ENCODE assay signal across 26 cellular contexts in the genomic region with DNA sequence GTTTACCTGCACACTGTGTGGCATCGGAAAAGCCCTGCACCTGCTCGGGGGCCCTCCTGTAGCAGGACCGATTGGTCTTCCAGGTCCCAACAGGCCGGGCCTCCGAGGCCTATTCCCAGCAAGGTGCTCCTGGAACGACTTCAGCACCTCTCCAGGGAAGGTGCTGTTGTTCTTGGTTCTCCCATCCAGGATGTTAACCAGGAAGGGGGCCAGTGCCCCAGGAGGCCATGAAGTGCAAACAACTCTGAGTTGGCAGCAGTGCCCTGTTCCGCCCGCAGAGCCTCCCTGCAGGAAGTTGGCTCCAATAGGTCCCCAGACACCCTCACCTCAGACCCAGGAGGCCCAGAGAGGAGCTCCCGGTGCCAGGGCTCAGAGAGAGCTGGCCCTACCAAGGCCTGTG.
A peak's percentile ranks its signal among the peaks of the same experiment; 100 is the strongest.
DNase-seq lines count a peak whose midpoint lies in the region; ATAC-seq and TF ChIP-seq lines count a peak whose summit lies in the region.
"Had no signal": no experiment of that assay in that cellular context is flagged by ENCODE, and none has a peak within 500 bp of the region (broad histone marks: within the 10 kb centered on the region; RNA-seq: fewer than 3 reads in every experiment).

No MANE protein-coding gene starts in this region.

- H2BK12ac ChIP-seq in neuronal stem cell (ENCODE audit: low read length): no peak overlapping the region

- no peak overlapping the region for H4K91ac ChIP-seq in neuronal stem cell (ENCODE audit: low read depth, low read length, poor library complexity)

- DNase-seq in activated CD8-positive, alpha-beta memory T cell treated with anti-CD3 and anti-CD28 coated beads, Interleukin-2, amount 50 U/mL, for 4 hours: peak; percentile 8
- no peak for DNase-seq in activated CD8-positive, alpha-beta memory T cell treated with anti-CD3 and anti-CD28 coated beads for 24 hours
- DNase-seq in WERI-Rb-1 (no peak), neuronal stem cell (ENCODE audit: low spot score) (no peak), thyroid gland (no peak)
- no peak for DNase-seq in stimulated activated CD4-positive, alpha-beta T cell treated with anti-CD3 and anti-CD28 coated beads, Interleukin-2, amount 100 ng/mL, for 48 hours
- DNase-seq: activated CD4-positive, alpha-beta T cell treated with anti-CD3 and anti-CD28 coated beads, Interleukin-2, amount 50 U/mL, for 48 hours; activated T-cell treated with anti-CD3 and anti-CD28 coated beads, Interleukin-2, amount 50 U/mL, for 4 hours; BE2C; cortex of kidney; DND-41; foreskin melanocyte; H7; Kasumi-1; NCI-H1092 treated with DMSO at 0.1 percent for 48 hours; NCI-H1930; NCI-H526; RPMI8226 had no signal

- no peaks in the 10 kb centered on the region for H4K20me1 ChIP-seq in BLaER1 treated with 17β-estradiol and CSF1 and Interleukin-3, amounts not matched to agents 10 nM and 100 nM

- peaks cover 2% of the 10 kb centered on the region for H3K79me1 ChIP-seq in neuronal stem cell (ENCODE audit: low read depth, low read length)

- H3K9me3 ChIP-seq in BLaER1 treated with 17β-estradiol and CSF1 and Interleukin-3, amounts not matched to agents 10 nM and 100 nM (replicated peaks in 1 of 11): peaks cover 0 to 10% (median 0%) of the 10 kb centered on the region in 11 experiments; a peak in 2 of 22 replicates
- H3K9me3 ChIP-seq in WERI-Rb-1 (ENCODE audit: severe bottlenecking) (peaks cover 7% of the 10 kb centered on the region), neuronal stem cell (replicated peaks in 1 of 2; ENCODE audit: control insufficient read depth in 2 of 2, insufficient read depth in 1 of 2, low read depth in 1 of 2, low read length in 2 of 2) (peaks cover 0 to 1% of the 10 kb centered on the region in 2 donors), thyroid gland (no peaks in the 10 kb centered on the region)
- H3K9me3 ChIP-seq: BE2C, esophagus muscularis mucosa, prostate gland had no signal

- H2BK120ac ChIP-seq in neuronal stem cell (ENCODE audit: low read depth, low read length): no peak overlapping the region

- H3K23ac ChIP-seq in neuronal stem cell (ENCODE audit: low read depth, low read length, poor library complexity): no peak overlapping the region

- H3K27ac ChIP-seq in BLaER1 treated with 17β-estradiol and CSF1 and Interleukin-3, amounts not matched to agents 10 nM and 100 nM: no peak overlapping the region
- 0 out of 2 replicates have a peak overlapping the region, but pooled peaks have one; percentile 4 for H3K27ac ChIP-seq in WERI-Rb-1
- H3K27ac ChIP-seq in neuronal stem cell (replicated peaks; ENCODE audit: low read length): no peak overlapping the region
- H3K27ac ChIP-seq in thyroid gland: no peak overlapping the region
- H3K27ac ChIP-seq: esophagus muscularis mucosa, hepatocyte, neural progenitor cell, prostate gland, SK-N-MC had no signal

- TF ChIP-seq CTCF in WERI-Rb-1 (IDR thresholded peaks at IDR 0.05; ENCODE audit: low read depth, low read length): no peak
- TF ChIP-seq CTCF in thyroid gland (IDR thresholded peaks at IDR 0.05): no peak

- no peak for ATAC-seq in GM21390 (IDR thresholded peaks at IDR 0.05; ENCODE audit: unreplicated experiment)
- ATAC-seq: activated T-cell treated with anti-CD3 and anti-CD28 coated beads, Interleukin-2, amount 50 U/mL, for 4 hours had no signal

- no CpG with 5 or more reads among the region's 9 CpGs for WGBS in neuronal stem cell (ENCODE audit: extremely low coverage in 2 of 2, insufficient read length in 2 of 2, insufficient replicate concordance in 1 of 2), 2 donors
- WGBS in thyroid gland, 2 donors: 75 to 83% methylated on average over 9 of the region's 9 CpGs

- no peaks in the 10 kb centered on the region for H3K36me3 ChIP-seq in BLaER1 treated with 17β-estradiol and CSF1 and Interleukin-3, amounts not matched to agents 10 nM and 100 nM
- no peaks in the 10 kb centered on the region for H3K36me3 ChIP-seq in WERI-Rb-1
- no peaks in the 10 kb centered on the region for H3K36me3 ChIP-seq in neuronal stem cell (replicated peaks in 1 of 2; ENCODE audit: control insufficient read depth in 2 of 2, insufficient read depth in 2 of 2, low read length in 2 of 2)
- no peaks in the 10 kb centered on the region for H3K36me3 ChIP-seq in thyroid gland
- H3K36me3 ChIP-seq: BE2C, esophagus muscularis mucosa, neural progenitor cell, prostate gland had no signal

- no peak overlapping the region for H3K4me3 ChIP-seq in BLaER1 treated with 17β-estradiol and CSF1 and Interleukin-3, amounts not matched to agents 10 nM and 100 nM
- H3K4me3 ChIP-seq in WERI-Rb-1 (ENCODE audit: low read depth, low read length) (no peak overlapping the region), neuronal stem cell (ENCODE audit: low read length in 2 of 2) (no peak overlapping the region), thyroid gland (replicated peaks in 1 of 3) (no peak overlapping the region)
- H3K4me3 ChIP-seq: esophagus muscularis mucosa, hepatocyte, lung, neural progenitor cell, prostate gland, SK-N-MC had no signal

- H3K9ac ChIP-seq in BLaER1 treated with 17β-estradiol and CSF1 and Interleukin-3, amounts not matched to agents 10 nM and 100 nM: no peak overlapping the region
- no peak overlapping the region for H3K9ac ChIP-seq in neuronal stem cell (ENCODE audit: low read depth, low read length, poor library complexity)
- H3K9ac ChIP-seq: neural progenitor cell had no signal

- H3K27me3 ChIP-seq in BLaER1 treated with 17β-estradiol and CSF1 and Interleukin-3, amounts not matched to agents 10 nM and 100 nM: no peaks in the 10 kb centered on the region
- H3K27me3 ChIP-seq in WERI-Rb-1 (ENCODE audit: insufficient read depth, low read depth, severe bottlenecking) (no peaks in the 10 kb centered on the region), neuronal stem cell (ENCODE audit: control insufficient read depth in 3 of 3, insufficient read depth in 3 of 3, low read depth in 1 of 3, low read length in 3 of 3) (no peaks in the 10 kb centered on the region), thyroid gland (no peaks in the 10 kb centered on the region)
- H3K27me3 ChIP-seq: BE2C, esophagus muscularis mucosa, hepatocyte, neural progenitor cell had no signal

- no peak overlapping the region for H3K4ac ChIP-seq in neuronal stem cell (ENCODE audit: low read length)

- peak overlapping the region; percentile 5 for H2AK5ac ChIP-seq in neuronal stem cell (ENCODE audit: low read depth, low read length)

- H3K14ac ChIP-seq in neuronal stem cell (ENCODE audit: low read length): no peak overlapping the region

- intact Hi-C loops in thyroid gland (cut with DNase I): no loop called here

- peak overlapping the region; percentile 44 for H3K18ac ChIP-seq in neuronal stem cell (ENCODE audit: low read length)

- H2BK15ac ChIP-seq in neuronal stem cell (ENCODE audit: low read length): no peak overlapping the region

- no peak overlapping the region for H2BK5ac ChIP-seq in neuronal stem cell (ENCODE audit: low read length)

- H4K8ac ChIP-seq in neuronal stem cell (ENCODE audit: low read depth, low read length): no peak overlapping the region

- no peak for TF ChIP-seq POLR2A in thyroid gland (IDR thresholded peaks at IDR 0.05)

- peak overlapping the region in 10 of 11 experiments; percentile 20 to 78 (median 62); a peak in 19 of 22 replicates for H3K4me2 ChIP-seq in BLaER1 treated with 17β-estradiol and CSF1 and Interleukin-3, amounts not matched to agents 10 nM and 100 nM
- no peak overlapping the region for H3K4me2 ChIP-seq in neuronal stem cell (ENCODE audit: insufficient read depth, low read length, poor library complexity, severe bottlenecking)
- H3K4me2 ChIP-seq: hepatocyte, neural progenitor cell had no signal

- no peak overlapping the region for H2AFZ ChIP-seq in neuronal stem cell (ENCODE audit: low read length)
- H2AFZ ChIP-seq: hepatocyte, neural progenitor cell had no signal

- peaks cover 44 to 68% (median 61%) of the 10 kb centered on the region in 10 experiments for H3K4me1 ChIP-seq in BLaER1 treated with 17β-estradiol and CSF1 and Interleukin-3, amounts not matched to agents 10 nM and 100 nM
- no peaks in the 10 kb centered on the region for H3K4me1 ChIP-seq in neuronal stem cell (ENCODE audit: control insufficient read depth in 2 of 2, insufficient read depth in 1 of 2, low read depth in 1 of 2, low read length in 2 of 2)
- no peaks in the 10 kb centered on the region for H3K4me1 ChIP-seq in thyroid gland
- H3K4me1 ChIP-seq: esophagus muscularis mucosa, neural progenitor cell, prostate gland had no signal
